ENCODE assay signal across 23 cellular contexts in genomic region chr2:241890524-241891235, GRCh38. TPM values are rescaled to one million over a fixed set of nuclear protein-coding genes. Genes with fewer than 3 reads are reported as not detected.
A peak's percentile ranks its signal among the peaks of the same experiment; 100 is the strongest.
DNase-seq lines count a peak whose midpoint lies in the region; ATAC-seq, FAIRE-seq and TF ChIP-seq lines count a peak whose summit lies in the region.
"Had no signal": no experiment of that assay in that cellular context is flagged by ENCODE, and none has a peak within 500 bp of the region (broad histone marks: within the 10 kb centered on the region; RNA-seq: fewer than 3 reads in every experiment).

No MANE protein-coding gene starts in this region.

- H3K27ac Mint-ChIP-seq in HFFc6, result no peak overlapping the region
- H3K27ac Mint-ChIP-seq: activated CD4-positive, alpha-beta T cell treated with anti-CD3 and anti-CD28 coated beads, Interleukin-2, amount 10 ng/mL, durations not matched to agents 7 days and 5 days; natural killer cell had no signal

- DNase-seq in NCI-H2171 treated with DMSO at 0.1 percent for 48 hours (lab: John Stamatoyannopoulos, UW), result peak; percentile 15
- DNase-seq in NCI-H2171 (lab: John Stamatoyannopoulos, UW), result no peak
- no peak for DNase-seq in DND-41
- DNase-seq in lower lobe of right lung, result peak; percentile 39
- no peak for DNase-seq in foreskin melanocyte
- no peak for DNase-seq in HFFc6
- DNase-seq in GM12891 (ENCODE audit: insufficient read length, low spot score), result no peak
- DNase-seq: activated CD4-positive, alpha-beta T cell treated with anti-CD3 and anti-CD28 coated beads, Interleukin-2, amount 10 ng/mL, durations not matched to agents 7 days and 5 days; activated CD8-positive, alpha-beta memory T cell treated with anti-CD3 and anti-CD28 coated beads, Interleukin-2, amount 50 U/mL, for 4 hours; amniotic stem cell; effector CD8-positive, alpha-beta T cell; GOT3; mesenchymal stem cell; natural killer cell; NCI-H1417 treated with DMSO at 0.1 percent for 48 hours; NCI-H82; Peyer's patch; stimulated activated CD4-positive, alpha-beta T cell treated with anti-CD3 and anti-CD28 coated beads, Interleukin-4, amount 100 ng/mL, for 24 hours had no signal

- H3K27ac ChIP-seq in DND-41 (ENCODE audit: low read length) (peak overlapping the region; percentile 10; the same call in 1 of the 2 replicates), VCaP (peak overlapping the region; percentile 98), lower lobe of right lung (no peak overlapping the region)
- H3K27ac ChIP-seq: Peyer's patch had no signal

- H3K9me3 ChIP-seq in DND-41 (ENCODE audit: insufficient read depth, low read length, severe bottlenecking) (no peaks in the 10 kb centered on the region), lower lobe of right lung (no peaks in the 10 kb centered on the region)
- H3K9me3 ChIP-seq: Peyer's patch had no signal

- no peaks in the 10 kb centered on the region for H3K27me3 ChIP-seq in DND-41 (ENCODE audit: insufficient read depth, low read length, poor library complexity)
- H3K27me3 ChIP-seq in lower lobe of right lung (ENCODE audit: low read depth), result no peaks in the 10 kb centered on the region
- H3K27me3 ChIP-seq: Peyer's patch had no signal

- H3K79me2 ChIP-seq in DND-41 (ENCODE audit: insufficient read depth, low read length), result peaks cover 21% of the 10 kb centered on the region

- H2AFZ ChIP-seq in DND-41 (ENCODE audit: low read depth, low read length), result no peak overlapping the region

- peaks cover 47% of the 10 kb centered on the region for H4K20me1 ChIP-seq in DND-41 (ENCODE audit: insufficient read depth, low read length)

- no peak for ATAC-seq in DND-41 (ENCODE audit: insufficient read depth, low read depth)
- ATAC-seq in lower lobe of right lung, result no peak
- ATAC-seq: natural killer cell had no signal

- intact Hi-C loops in lower lobe of right lung (cut with DNase I), result no loop called here

- H3K9me3 Mint-ChIP-seq in HFFc6, result peaks cover 9% of the 10 kb centered on the region
- H3K9me3 Mint-ChIP-seq: activated CD4-positive, alpha-beta T cell treated with anti-CD3 and anti-CD28 coated beads, Interleukin-2, amount 10 ng/mL, durations not matched to agents 7 days and 5 days; central memory CD8-positive, alpha-beta T cell; natural killer cell had no signal

- H3K4me1 ChIP-seq in DND-41 (ENCODE audit: insufficient read depth, low read length) (peaks cover 33% of the 10 kb centered on the region), lower lobe of right lung (no peaks in the 10 kb centered on the region)
- H3K4me1 ChIP-seq: Peyer's patch had no signal

- no peak overlapping the region for H3K9ac ChIP-seq in DND-41 (ENCODE audit: low read depth, low read length)

- H3K4me3 Mint-ChIP-seq in HFFc6, result no peak overlapping the region
- H3K4me3 Mint-ChIP-seq: activated CD4-positive, alpha-beta T cell treated with anti-CD3 and anti-CD28 coated beads, Interleukin-2, amount 10 ng/mL, durations not matched to agents 7 days and 5 days; central memory CD8-positive, alpha-beta T cell; natural killer cell had no signal

- H3K4me3 ChIP-seq in DND-41 (ENCODE audit: low read depth in 1 of 2, low read length in 2 of 2), result no peak overlapping the region
- H3K4me3 ChIP-seq in lower lobe of right lung, result no peak overlapping the region
- H3K4me3 ChIP-seq: Peyer's patch had no signal

- peaks cover 15% of the 10 kb centered on the region for H3K4me1 Mint-ChIP-seq in HFFc6 (ENCODE audit: low read depth)

- TF ChIP-seq CTCF in DND-41 (IDR thresholded peaks at IDR 0.05; ENCODE audit: borderline replicate concordance, extremely low read depth, low read length, poor library complexity, severe bottlenecking), result no peak
- TF ChIP-seq CTCF in VCaP (conservative IDR thresholded peaks at IDR 0.05), result peak; percentile 21; the same call in 1 of the 2 replicates
- TF ChIP-seq CTCF in lower lobe of right lung (IDR thresholded peaks at IDR 0.05), result no peak
- TF ChIP-seq CTCF in HFFc6 (IDR thresholded peaks at IDR 0.05), result no peak

- peaks cover 3% of the 10 kb centered on the region for H3K27me3 Mint-ChIP-seq in HFFc6 (ENCODE audit: insufficient read depth)
- H3K27me3 Mint-ChIP-seq: activated CD4-positive, alpha-beta T cell treated with anti-CD3 and anti-CD28 coated beads, Interleukin-2, amount 10 ng/mL, durations not matched to agents 7 days and 5 days; central memory CD8-positive, alpha-beta T cell had no signal

- FAIRE-seq in GM12891 (lab: Jason Lieb, UNC), result no peak
- FAIRE-seq: TTC549 had no signal

- H3K4me2 ChIP-seq in DND-41 (ENCODE audit: insufficient read depth, low read length), result no peak overlapping the region

- TF ChIP-seq POLR2A in GM12891 (IDR thresholded peaks at IDR 0.05; ENCODE audit: low read depth, low read length), result no peak

- H3K36me3 ChIP-seq in DND-41 (ENCODE audit: insufficient read depth, low read length) (peaks cover 20% of the 10 kb centered on the region; the same call in 1 of the 2 replicates), lower lobe of right lung (no peaks in the 10 kb centered on the region)
- H3K36me3 ChIP-seq: Peyer's patch had no signal

- peaks cover 9% of the 10 kb centered on the region; the same call in 1 of the 2 replicates for H3K36me3 Mint-ChIP-seq in HFFc6 (ENCODE audit: low read depth)
- H3K36me3 Mint-ChIP-seq: natural killer cell had no signal

TF ChIP-seq in GM12891, 5 proteins besides CTCF, POLR2A, EP300 and RAD21:
- no peak for TF ChIP-seq PAX5 (IDR thresholded peaks at IDR 0.05; ENCODE audit: insufficient read depth, low read length, severe bottlenecking)
- no peak for TF ChIP-seq SPI1 (IDR thresholded peaks at IDR 0.05; ENCODE audit: low read depth, low read length)

RNA-seq across cellular contexts. Expression of gene RTP5, which starts 21.2 kb away (rescaled TPM):
- not detected for total RNA-seq in lower lobe of right lung
- total RNA-seq in HFFc6 (2021; fragmentation: NEBNext Ultra II Directional; extraction: Animal tissue kit (Norgen Biotek cat#: 25700)), result not detected
- 0.17 TPM for polyA plus RNA-seq in GM12891 (2012; ENCODE audit: low read depth, missing spikeins)
- total RNA-seq: A172; activated CD4-positive, alpha-beta T cell treated with anti-CD3 and anti-CD28 coated beads, Interleukin-2, amount 10 ng/mL, durations not matched to agents 7 days and 5 days had no signal
- polyA plus RNA-seq: BJ had no signal

RNA-seq across cellular contexts. Expression of gene PDCD1, which starts 32.0 kb away (rescaled TPM):
- 1.4 TPM for total RNA-seq in lower lobe of right lung
- not detected for total RNA-seq in HFFc6 (2021; fragmentation: NEBNext Ultra II Directional; extraction: Animal tissue kit (Norgen Biotek cat#: 25700))
- 8.4 TPM for polyA plus RNA-seq in GM12891 (2012; ENCODE audit: low read depth, missing spikeins)
- total RNA-seq: A172 had no signal
- polyA plus RNA-seq: BJ had no signal

Comparison
In these comparisons a context has a peak if more than half of its experiments do, and no peak if none do; other contexts are left out.
1. DNase-seq: peak in NCI-H2171 treated with DMSO at 0.1 percent for 48 hours (single experiment) and lower lobe of right lung (single experiment); none in NCI-H2171 (single experiment), DND-41 (single experiment), foreskin melanocyte (single experiment), HFFc6 (single experiment) and GM12891 (single experiment).